8 cellular contexts compared by ENCODE assay signal in genomic region chr14:104678901-104679705, GRCh38. TPM values are rescaled to one million over a fixed set of nuclear protein-coding genes. Genes with fewer than 3 reads are reported as not detected.
DNase-seq lines count a peak whose midpoint lies in the region; ATAC-seq and TF ChIP-seq lines count a peak whose summit lies in the region.

No MANE protein-coding gene starts in this region.

- TF ChIP-seq POLR2A in testis (IDR thresholded peaks at IDR 0.05) = no peak

- peak overlapping the region; percentile 70 for H3K4me2 ChIP-seq in OCI-LY7 (ENCODE audit: low read length)

- H3K36me3 ChIP-seq in OCI-LY7 (ENCODE audit: insufficient read depth, low read length) = no peaks in the 10 kb centered on the region
- no peaks in the 10 kb centered on the region for H3K36me3 ChIP-seq in testis (ENCODE audit: low read depth, missing control alignments)
- H3K36me3 ChIP-seq in naive thymus-derived CD4-positive, alpha-beta T cell (ENCODE audit: control insufficient read depth in 2 of 3, insufficient read depth in 3 of 3, low read length in 3 of 3) = no peaks in the 10 kb centered on the region

- intact Hi-C loops in OCI-LY7 (cut with micrococcal nuclease; ENCODE audit: unreplicated experiment) (no loop called here), testis (cut with DNase I; ENCODE audit: low total_unique reads) (no loop called here)
- intact Hi-C loops in naive thymus-derived CD4-positive, alpha-beta T cell (cut with micrococcal nuclease) = loop anchor here in 1 of 2 donors (5.0 kb wide), 1 partner anchor 73 kb away; the partner anchor contains the start of gene SIVA1

- BruUV-seq in OCI-LY7 (replicated peaks; lab: Mats Ljungman, UMichigan) = no TSS peak

- POLR2A ChIA-PET in OCI-LY7 (lab: Charles Lee) = interaction anchor here (1.2 to 2.7 kb wide), 2 partner anchors 21 to 23 kb away, joined by 6 to 12 read pairs; no protein-coding TSS in a partner anchor
- POLR2A ChIA-PET in naive thymus-derived CD4-positive, alpha-beta T cell (lab: Charles Lee) = interaction anchor here (0.6 to 3.7 kb wide), 6 partner anchors 12 to 1980 kb away, joined by 3 to 21 read pairs (median 8); no protein-coding TSS in a partner anchor

- no peak overlapping the region for H3K27ac Mint-ChIP-seq in central memory CD8-positive, alpha-beta T cell (ENCODE audit: low read depth)
- peak overlapping the region in 1 of 9 donors; percentile 13 for H3K27ac Mint-ChIP-seq in naive thymus-derived CD4-positive, alpha-beta T cell

- peaks cover 12% of the 10 kb centered on the region for H3K4me1 Mint-ChIP-seq in central memory CD8-positive, alpha-beta T cell
- H3K4me1 Mint-ChIP-seq in naive thymus-derived CD4-positive, alpha-beta T cell = peaks cover 0 to 35% (median 5%) of the 10 kb centered on the region in 7 donors

- no peak overlapping the region for H3K27ac ChIP-seq in OCI-LY7 (ENCODE audit: low read depth, low read length, poor library complexity, severe bottlenecking)
- peak overlapping the region; percentile 79 to 80 for H3K27ac ChIP-seq in testis
- H3K27ac ChIP-seq in naive thymus-derived CD4-positive, alpha-beta T cell (ENCODE audit: low read depth, low read length) = no peak overlapping the region

- ATAC-seq in central memory CD8-positive, alpha-beta T cell (replicated peaks; ENCODE audit: extremely low read depth, poor library complexity, severe bottlenecking) = no peak
- ATAC-seq in HG02759 (IDR thresholded peaks at IDR 0.05; ENCODE audit: unreplicated experiment) = no peak
- ATAC-seq in naive thymus-derived CD4-positive, alpha-beta T cell = no peak
- no peak for ATAC-seq in HG03175 (IDR thresholded peaks at IDR 0.05; ENCODE audit: unreplicated experiment)

- H3K4me1 ChIP-seq in OCI-LY7 (ENCODE audit: insufficient read depth, low read length, poor library complexity, severe bottlenecking) (peaks cover 42% of the 10 kb centered on the region), testis (peaks cover 45% of the 10 kb centered on the region)
- peaks cover 6 to 7% of the 10 kb centered on the region in 2 donors for H3K4me1 ChIP-seq in naive thymus-derived CD4-positive, alpha-beta T cell (ENCODE audit: control insufficient read depth in 2 of 2, insufficient read depth in 2 of 2, low read length in 2 of 2)

- peaks cover 21% of the 10 kb centered on the region for H3K27me3 Mint-ChIP-seq in central memory CD8-positive, alpha-beta T cell
- H3K27me3 Mint-ChIP-seq in naive thymus-derived CD4-positive, alpha-beta T cell = peaks cover 0 to 8% (median 0%) of the 10 kb centered on the region in 5 donors

- H3K79me2 ChIP-seq in OCI-LY7 (ENCODE audit: insufficient read depth, low read depth, low read length) = no peaks in the 10 kb centered on the region

- CTCF ChIA-PET in OCI-LY7 (lab: Charles Lee; ENCODE audit: unreplicated experiment) = interaction anchor here (0.9 kb wide), 1 partner anchor 13 kb away, joined by 5 read pairs; no protein-coding TSS in a partner anchor
- CTCF ChIA-PET in naive thymus-derived CD4-positive, alpha-beta T cell (lab: Charles Lee) = interaction anchor here (0.7 to 1.0 kb wide), 2 partner anchors 8 to 13 kb away, joined by 3 read pairs; no protein-coding TSS in a partner anchor

- H3K9me2 ChIP-seq in OCI-LY7 (ENCODE audit: insufficient read depth, low read length) = no peaks in the 10 kb centered on the region

- H3K9me3 ChIP-seq in OCI-LY7 (ENCODE audit: low read length) (no peaks in the 10 kb centered on the region), testis (no peaks in the 10 kb centered on the region)
- H3K9me3 ChIP-seq in naive thymus-derived CD4-positive, alpha-beta T cell (ENCODE audit: control insufficient read depth in 2 of 3, low read length in 3 of 3) = no peaks in the 10 kb centered on the region

- H3K9me3 Mint-ChIP-seq in central memory CD8-positive, alpha-beta T cell = no peaks in the 10 kb centered on the region
- H3K9me3 Mint-ChIP-seq in naive thymus-derived CD4-positive, alpha-beta T cell = no peaks in the 10 kb centered on the region

- TF ChIP-seq CTCF in OCI-LY7 (conservative IDR thresholded peaks at IDR 0.05; ENCODE audit: low read length) (no peak), testis (IDR thresholded peaks at IDR 0.05) (no peak), GM20000 (IDR thresholded peaks at IDR 0.05; ENCODE audit: extremely low read depth, missing control alignments) (no peak)

- H3K4me3 ChIP-seq in OCI-LY7 (ENCODE audit: low read depth, low read length, poor library complexity, severe bottlenecking) = no peak overlapping the region
- no peak overlapping the region for H3K4me3 ChIP-seq in testis
- no peak overlapping the region for H3K4me3 ChIP-seq in naive thymus-derived CD4-positive, alpha-beta T cell (ENCODE audit: low read length)

- H3K36me3 Mint-ChIP-seq in central memory CD8-positive, alpha-beta T cell (ENCODE audit: insufficient read depth) = peaks cover 6% of the 10 kb centered on the region
- peaks cover 0 to 2% (median 0%) of the 10 kb centered on the region in 5 donors for H3K36me3 Mint-ChIP-seq in naive thymus-derived CD4-positive, alpha-beta T cell

- WGBS in testis, 2 donors = 86 to 93% methylated on average over 10 to 17 of the region's 18 CpGs

- DNase-seq in OCI-LY7 (ENCODE audit: low spot score) = no peak
- DNase-seq in central memory CD8-positive, alpha-beta T cell (ENCODE audit: low spot score in 2 of 2) = no peak
- peak; percentile 63 for DNase-seq in midbrain (lab: John Stamatoyannopoulos, UW)
- no peak for DNase-seq in testis
- DNase-seq in naive thymus-derived CD4-positive, alpha-beta T cell = no peak
- DNase-seq in GM20000 (ENCODE audit: low spot score) = no peak

- peak overlapping the region; percentile 83 for H3K4me3 Mint-ChIP-seq in central memory CD8-positive, alpha-beta T cell
- H3K4me3 Mint-ChIP-seq in naive thymus-derived CD4-positive, alpha-beta T cell = peak overlapping the region in 4 of 10 donors; percentile 12 to 83 (median 61)

- H3K27me3 ChIP-seq in testis = no peaks in the 10 kb centered on the region
- no peaks in the 10 kb centered on the region for H3K27me3 ChIP-seq in naive thymus-derived CD4-positive, alpha-beta T cell (ENCODE audit: control insufficient read depth in 2 of 2, insufficient read depth in 2 of 2, low read length in 2 of 2)

- no peak overlapping the region for H2AFZ ChIP-seq in OCI-LY7 (ENCODE audit: low read length)

- no peaks in the 10 kb centered on the region for H4K20me1 ChIP-seq in OCI-LY7 (ENCODE audit: insufficient read depth, low read length)

RNA-seq across cellular contexts. Expression of gene INF2, which starts 10.3 kb away (rescaled TPM):
- 32.7 and 39.4 TPM in 2 replicates for total RNA-seq in OCI-LY7 (2014; rRNA removed; shearing (Covaris generic))
- 43.4 and 51.6 TPM in 2 replicates for total RNA-seq in OCI-LY7 (2022)
- total RNA-seq in testis = 100 to 1,000 TPM; 244 to 328 TPM
- polyA plus RNA-seq in testis (ENCODE audit: insufficient read depth, low read depth, low replicate concordance) = 50.5 TPM
- 100 to 1,000 TPM in 2 of 5 experiments, 10 to 100 TPM in 3; 65.0 to 140 (median 95.5) TPM for total RNA-seq in naive thymus-derived CD4-positive, alpha-beta T cell
- polyA plus RNA-seq in naive thymus-derived CD4-positive, alpha-beta T cell = 10 to 100 TPM in 1 of 2 donors, 1 to 10 TPM in 1; 5.8 to 12.4 TPM

RNA-seq across cellular contexts. Expression of gene ADSS1, which starts 44.9 kb away (rescaled TPM):
- total RNA-seq in OCI-LY7 (2014; rRNA removed; shearing (Covaris generic)) = not detected in 2 replicates
- total RNA-seq in OCI-LY7 (2022) = 2.1 and 2.8 TPM in 2 replicates
- total RNA-seq in testis = 10 to 100 TPM; 48.7 to 79.4 TPM
- polyA plus RNA-seq in testis (ENCODE audit: insufficient read depth, low read depth, low replicate concordance) = 79.6 TPM
- total RNA-seq in naive thymus-derived CD4-positive, alpha-beta T cell = 1 to 10 TPM in 4 of 5 experiments, under 1 TPM in 1; 0.73 to 4.8 (median 4.2) TPM
- 1 to 10 TPM; 1.1 to 1.8 TPM for polyA plus RNA-seq in naive thymus-derived CD4-positive, alpha-beta T cell

Comparison
In these comparisons a context has a peak if more than half of its experiments do, and no peak if none do; other contexts are left out.
1. H3K27ac ChIP-seq: peak in testis (2 of 2); none in OCI-LY7 (single experiment) and naive thymus-derived CD4-positive, alpha-beta T cell (single experiment).
2. RNA of gene ADSS1, which starts 44.9 kb away (total RNA-seq): 48.7 to 79.4 TPM in testis; 0.73 to 4.8 TPM in naive thymus-derived CD4-positive, alpha-beta T cell and 2.1 to 2.8 TPM in OCI-LY7; every median in the first group is over 4 times any median in the second.